ENCODE assay signal across 13 cellular contexts in genomic region chr7:101911800-101912705, GRCh38.
A peak's percentile ranks its signal among the peaks of the same experiment; 100 is the strongest.
DNase-seq lines count a peak whose midpoint lies in the region; ATAC-seq, FAIRE-seq and TF ChIP-seq lines count a peak whose summit lies in the region.
"Had no signal": no experiment of that assay in that cellular context is flagged by ENCODE, and none has a peak within 500 bp of the region (broad histone marks: within the 10 kb centered on the region; RNA-seq: fewer than 3 reads in every experiment).

No MANE protein-coding gene starts in this region.

- no peak overlapping the region for H2BK20ac ChIP-seq in H1 (ENCODE audit: low read length)

- no peak overlapping the region for H3K4me2 ChIP-seq in H1 (ENCODE audit: insufficient read depth in 1 of 2, low read depth in 2 of 2, low read length in 2 of 2)
- peak overlapping the region; percentile 81 for H3K4me2 ChIP-seq in smooth muscle cell

- no peak overlapping the region for H2AK5ac ChIP-seq in H1 (ENCODE audit: low read depth, low read length)

- DNase-seq in LHCN-M2 (ENCODE audit: low read depth): peak; percentile 86
- DNase-seq in H1 (ENCODE audit: low read depth in 1 of 2, low spot score in 2 of 2): no peak
- DNase-seq in left lung: peak in 1 of 2 donors; percentile 38
- no peak for DNase-seq in smooth muscle cell (lab: John Stamatoyannopoulos, UW; ENCODE audit: unreplicated experiment)
- DNase-seq in NCI-H2227 (lab: John Stamatoyannopoulos, UW; ENCODE audit: unreplicated experiment): no peak
- no peak for DNase-seq in RCC 7860 (ENCODE audit: low spot score)
- no peak for DNase-seq in activated effector memory CD4-positive, alpha-beta T cell treated with Interleukin-2 at 50 U/mL for 16 hours
- DNase-seq in activated T-helper 1 cell treated with anti-CD3 and anti-CD28 coated beads, Interleukin-12 subunit alpha, Interleukin-12 subunit beta, Interleukin-2, Interleukin-4 antibody, amounts not matched to agents 30 ng/mL and 10 ng/mL and 1 ng/mL, durations not matched to agents 14 hours and 24 hours and 36 hours (ENCODE audit: low spot score): no peak
- DNase-seq: naive B cell, NCI-H446 had no signal

- no peak for TF ChIP-seq CTCF in H1 (IDR thresholded peaks at IDR 0.05; ENCODE audit: control extremely low read depth in 1 of 3, insufficient read depth in 1 of 3, low read depth in 1 of 3, low read length in 3 of 3)
- TF ChIP-seq CTCF in left lung (IDR thresholded peaks at IDR 0.05): no peak
- TF ChIP-seq CTCF in smooth muscle cell (IDR thresholded peaks at IDR 0.05; ENCODE audit: borderline replicate concordance, insufficient read depth, poor library complexity, severe bottlenecking): no peak

- no peak overlapping the region for H3K56ac ChIP-seq in H1 (replicated peaks; ENCODE audit: insufficient read length, low read depth, low read length)

- peak overlapping the region; percentile 75 for H3K18ac ChIP-seq in H1 (ENCODE audit: extremely low read depth, low read length)

- no peak for TF ChIP-seq POLR2A in H1 (IDR thresholded peaks at IDR 0.05; ENCODE audit: control extremely low read depth in 1 of 2, low read depth in 2 of 2, low read length in 2 of 2)

- H2AFZ ChIP-seq in H1 (ENCODE audit: low read length): no peak overlapping the region
- no peak overlapping the region for H2AFZ ChIP-seq in smooth muscle cell (ENCODE audit: low read depth)

- H3F3A ChIP-seq in smooth muscle cell (ENCODE audit: low read depth): peaks cover 14% of the 10 kb centered on the region

- H3K9ac ChIP-seq in H1 (replicated peaks in 1 of 4; ENCODE audit: extremely low read depth in 1 of 4, low read depth in 3 of 4, low read length in 3 of 4) (no peak overlapping the region), smooth muscle cell (ENCODE audit: low read depth) (peak overlapping the region; percentile 62)

- no peak overlapping the region for H3K4me3 ChIP-seq in H1 (ENCODE audit: extremely low read depth in 1 of 4, insufficient read depth in 2 of 4, low read depth in 3 of 4, low read length in 4 of 4)
- no peak overlapping the region for H3K4me3 ChIP-seq in left lung
- H3K4me3 ChIP-seq in smooth muscle cell: no peak overlapping the region

- H4K91ac ChIP-seq in H1 (replicated peaks; ENCODE audit: insufficient read length, low read length): peak overlapping the region; percentile 61

- TF ChIP-seq EP300 in H1 (IDR thresholded peaks at IDR 0.05; ENCODE audit: borderline replicate concordance in 1 of 2, low read depth in 2 of 2, low read length in 2 of 2): no peak

- H4K20me1 ChIP-seq in H1 (replicated peaks in 1 of 2; ENCODE audit: control insufficient read depth in 1 of 2, insufficient read depth in 2 of 2, low read length in 2 of 2) (peaks cover 9 to 37% of the 10 kb centered on the region in 2 experiments), smooth muscle cell (ENCODE audit: low read depth) (peaks cover 82% of the 10 kb centered on the region)

- H3K9me3 ChIP-seq in H1 (ENCODE audit: insufficient read depth in 2 of 2, low read depth in 1 of 2, low read length in 1 of 2) (no peaks in the 10 kb centered on the region), left lung (no peaks in the 10 kb centered on the region), smooth muscle cell (replicated peaks; ENCODE audit: low read depth) (no peaks in the 10 kb centered on the region)

- H3K14ac ChIP-seq in H1 (ENCODE audit: insufficient read length): no peak overlapping the region

- no peaks in the 10 kb centered on the region for H3K4me1 Mint-ChIP-seq in activated T-helper 1 cell treated with anti-CD3 and anti-CD28 coated beads, Interleukin-12 subunit alpha, Interleukin-12 subunit beta, Interleukin-2, Interleukin-4 antibody, amounts not matched to agents 30 ng/mL and 10 ng/mL and 1 ng/mL, durations not matched to agents 14 hours and 24 hours and 36 hours (ENCODE audit: low read depth)

- POLR2A ChIA-PET in H1 (lab: Charles Lee; ENCODE audit: partially characterized antibody): interaction anchor here (1.0 to 1.4 kb wide), 3 partner anchors 9 to 24 kb away, joined by 3 to 6 read pairs (median 3); no protein-coding TSS in a partner anchor

- H2BK120ac ChIP-seq in H1 (replicated peaks; ENCODE audit: low read depth, low read length): no peak overlapping the region

- no peaks in the 10 kb centered on the region for H3K23me2 ChIP-seq in H1 (ENCODE audit: low read depth, low read length)

- WGBS in H1 (ENCODE audit: extremely low coverage in 1 of 2, insufficient coverage in 1 of 2, insufficient read length in 1 of 2, insufficient replicate concordance in 2 of 2, low coverage in 1 of 2, low lambda C conversion rate in 2 of 2, missing lambda C conversion rate in 1 of 2), 2 experiments: 86% methylated on average over 17 of the region's 21 CpGs; no CpG with 5 or more reads in 1 of the 2 experiments
- 53% methylated on average over 19 of the region's 21 CpGs for WGBS in smooth muscle cell (ENCODE audit: low lambda C conversion rate)

- peak overlapping the region; percentile 72; the same call in 1 of the 2 replicates for H4K8ac ChIP-seq in H1 (ENCODE audit: extremely low read depth, insufficient read depth, low read length)

- no peak overlapping the region for H3K27ac Mint-ChIP-seq in activated T-helper 1 cell treated with anti-CD3 and anti-CD28 coated beads, Interleukin-12 subunit alpha, Interleukin-12 subunit beta, Interleukin-2, Interleukin-4 antibody, amounts not matched to agents 30 ng/mL and 10 ng/mL and 1 ng/mL, durations not matched to agents 14 hours and 24 hours and 36 hours
- H3K27ac Mint-ChIP-seq: activated T-helper 2 cell treated with anti-CD3 and anti-CD28 coated beads, Interferon-gamma antibody, Interleukin-2, Interleukin-4, amounts not matched to agents 10 μg/mL and 5 μg/mL and 100 μg/mL, durations not matched to agents 14 hours and 24 hours and 36 hours had no signal

- peaks cover 15% of the 10 kb centered on the region for H3K79me1 ChIP-seq in H1 (ENCODE audit: low read depth, low read length)

- H3K36me3 Mint-ChIP-seq in activated T-helper 1 cell treated with anti-CD3 and anti-CD28 coated beads, Interleukin-12 subunit alpha, Interleukin-12 subunit beta, Interleukin-2, Interleukin-4 antibody, amounts not matched to agents 30 ng/mL and 10 ng/mL and 1 ng/mL, durations not matched to agents 14 hours and 24 hours and 36 hours (ENCODE audit: low read depth): no peaks in the 10 kb centered on the region

- H3K27ac ChIP-seq in H1 (ENCODE audit: low read depth, low read length): no peak overlapping the region
- no peak overlapping the region for H3K27ac ChIP-seq in left lung
- peak overlapping the region; percentile 87 for H3K27ac ChIP-seq in smooth muscle cell (ENCODE audit: low read depth)

- ATAC-seq in left lung: peak; percentile 38

- no peak for FAIRE-seq in H1 (lab: Jason Lieb, UNC)
- no peak for FAIRE-seq in RCC 7860 (lab: Jason Lieb, UNC)
- FAIRE-seq: endothelial cell of umbilical vein, G401.6 had no signal

- H3K36me3 ChIP-seq in H1 (ENCODE audit: control insufficient read depth in 2 of 4, insufficient read depth in 4 of 4, low read length in 3 of 4) (peaks cover 0 to 8% (median 6%) of the 10 kb centered on the region in 4 experiments; a peak in 4 of 8 replicates), left lung (peaks cover 0 to 10% of the 10 kb centered on the region in 2 donors), smooth muscle cell (ENCODE audit: low read depth) (no peaks in the 10 kb centered on the region)

- TF ChIP-seq RAD21 in H1 (IDR thresholded peaks at IDR 0.05 in 1 of 2, conservative IDR thresholded peaks at IDR 0.05 in 1 of 2; ENCODE audit: low read depth in 2 of 2, low read length in 2 of 2): no peak

- H3K4ac ChIP-seq in H1 (replicated peaks; ENCODE audit: insufficient read length, low read depth, low read length): no peak overlapping the region

- no peak overlapping the region for H3K23ac ChIP-seq in H1 (ENCODE audit: insufficient read length)

- CTCF ChIA-PET in H1 (lab: Charles Lee; ENCODE audit: partially characterized antibody): no interaction called here

- H3K9me3 Mint-ChIP-seq in activated T-helper 1 cell treated with anti-CD3 and anti-CD28 coated beads, Interleukin-12 subunit alpha, Interleukin-12 subunit beta, Interleukin-2, Interleukin-4 antibody, amounts not matched to agents 30 ng/mL and 10 ng/mL and 1 ng/mL, durations not matched to agents 14 hours and 24 hours and 36 hours: no peaks in the 10 kb centered on the region
- H3K9me3 Mint-ChIP-seq: activated T-helper 2 cell treated with anti-CD3 and anti-CD28 coated beads, Interferon-gamma antibody, Interleukin-2, Interleukin-4, amounts not matched to agents 10 μg/mL and 5 μg/mL and 100 μg/mL, durations not matched to agents 14 hours and 24 hours and 36 hours; naive B cell had no signal

- no peak overlapping the region for H2BK15ac ChIP-seq in H1 (ENCODE audit: low read length)

- H3K27me3 ChIP-seq in H1 (replicated peaks in 1 of 4; ENCODE audit: control insufficient read depth in 3 of 4, extremely low read depth in 1 of 4, insufficient read depth in 3 of 4, low read length in 3 of 4): no peaks in the 10 kb centered on the region
- no peaks in the 10 kb centered on the region for H3K27me3 ChIP-seq in left lung
- no peaks in the 10 kb centered on the region for H3K27me3 ChIP-seq in smooth muscle cell (ENCODE audit: low read depth)

- no peak overlapping the region for H4K5ac ChIP-seq in H1 (ENCODE audit: insufficient read length, low read depth, low read length)

- no peak overlapping the region for H2BK12ac ChIP-seq in H1 (ENCODE audit: low read depth, low read length)

- intact Hi-C loops in left lung (cut with DNase I): no loop called here
- intact Hi-C loops in activated T-helper 1 cell treated with anti-CD3 and anti-CD28 coated beads, Interleukin-12 subunit alpha, Interleukin-12 subunit beta, Interleukin-2, Interleukin-4 antibody, amounts not matched to agents 30 ng/mL and 10 ng/mL and 1 ng/mL, durations not matched to agents 14 hours and 24 hours and 36 hours (cut with micrococcal nuclease): no loop called here

- peaks cover 0 to 14% (median 3%) of the 10 kb centered on the region in 4 experiments; a peak in 4 of 7 replicates for H3K4me1 ChIP-seq in H1 (replicated peaks in 1 of 4; ENCODE audit: control insufficient read depth in 3 of 4, insufficient read depth in 4 of 4, low read length in 3 of 4)
- H3K4me1 ChIP-seq in left lung: peaks cover 3 to 24% of the 10 kb centered on the region in 2 donors
- H3K4me1 ChIP-seq in smooth muscle cell (ENCODE audit: low read depth): peaks cover 8% of the 10 kb centered on the region

- no peaks in the 10 kb centered on the region for H3K27me3 Mint-ChIP-seq in activated T-helper 1 cell treated with anti-CD3 and anti-CD28 coated beads, Interleukin-12 subunit alpha, Interleukin-12 subunit beta, Interleukin-2, Interleukin-4 antibody, amounts not matched to agents 30 ng/mL and 10 ng/mL and 1 ng/mL, durations not matched to agents 14 hours and 24 hours and 36 hours (ENCODE audit: insufficient read depth)
- H3K27me3 Mint-ChIP-seq: naive B cell had no signal

- H2BK5ac ChIP-seq in H1 (ENCODE audit: low read depth, low read length): peak overlapping the region; percentile 41

- H3K4me3 Mint-ChIP-seq in activated T-helper 1 cell treated with anti-CD3 and anti-CD28 coated beads, Interleukin-12 subunit alpha, Interleukin-12 subunit beta, Interleukin-2, Interleukin-4 antibody, amounts not matched to agents 30 ng/mL and 10 ng/mL and 1 ng/mL, durations not matched to agents 14 hours and 24 hours and 36 hours: no peak overlapping the region
- H3K4me3 Mint-ChIP-seq: naive B cell had no signal

- peaks cover 0 to 82% of the 10 kb centered on the region in 2 experiments; a peak in 3 of 4 replicates for H3K79me2 ChIP-seq in H1 (ENCODE audit: control insufficient read depth in 1 of 2, insufficient read depth in 2 of 2, low read length in 2 of 2)
- peaks cover 86% of the 10 kb centered on the region for H3K79me2 ChIP-seq in smooth muscle cell (ENCODE audit: low read depth)
